11 cellular contexts compared by ENCODE assay signal in genomic region chr2:95315801-95316411, GRCh38. TPM values are rescaled to one million over a fixed set of nuclear protein-coding genes. Genes with fewer than 3 reads are reported as not detected.
A peak's percentile ranks its signal among the peaks of the same experiment; 100 is the strongest.
DNase-seq lines count a peak whose midpoint lies in the region; ATAC-seq, FAIRE-seq and TF ChIP-seq lines count a peak whose summit lies in the region.
"Had no signal": no experiment of that assay in that cellular context is flagged by ENCODE, and none has a peak within 500 bp of the region (broad histone marks: within the 10 kb centered on the region; RNA-seq: fewer than 3 reads in every experiment).

No MANE protein-coding gene starts in this region.

- ATAC-seq in T-cell (replicated peaks in 1 of 4): no peak
- ATAC-seq: naive thymus-derived CD4-positive, alpha-beta T cell had no signal

- H3K27ac ChIP-seq in angular gyrus (ENCODE audit: low read depth, low read length): peak overlapping the region; percentile 1

- POLR2A ChIA-PET in T-cell (lab: Charles Lee): no interaction called here

- no peak overlapping the region for H3K4me3 Mint-ChIP-seq in T-cell
- H3K4me3 Mint-ChIP-seq: immature natural killer cell; naive thymus-derived CD4-positive, alpha-beta T cell had no signal

- DNase-seq in A172 (ENCODE audit: low spot score) (peak; percentile 95), H54 (ENCODE audit: insufficient read length, low spot score) (peak; percentile 74), glomerular visceral epithelial cell (ENCODE audit: extremely low spot score) (peak; percentile 99), SKM-1 treated with dmso at 0.1 percent for 144 hours (lab: John Stamatoyannopoulos, UW; ENCODE audit: unreplicated experiment) (no peak), GM12891 (ENCODE audit: insufficient read length, low spot score) (no peak), T-cell (no peak), HuH-7.5 (ENCODE audit: low spot score) (no peak)
- DNase-seq: activated CD4-positive, CD25-positive, alpha-beta regulatory T cell; immature natural killer cell; naive thymus-derived CD4-positive, alpha-beta T cell had no signal

- no peak overlapping the region for H3K27ac Mint-ChIP-seq in T-cell
- H3K27ac Mint-ChIP-seq: immature natural killer cell; naive thymus-derived CD4-positive, alpha-beta T cell had no signal

- CTCF ChIA-PET in T-cell (lab: Charles Lee): interaction anchor here in 1 of 2 donors (0.6 kb wide), 1 partner anchor 28 kb away, joined by 5 read pairs; no protein-coding TSS in a partner anchor

- H3K27me3 Mint-ChIP-seq in T-cell: peaks cover 0 to 6% of the 10 kb centered on the region in 2 donors

- no peaks in the 10 kb centered on the region for H3K4me1 Mint-ChIP-seq in T-cell
- H3K4me1 Mint-ChIP-seq: immature natural killer cell had no signal

- TF ChIP-seq POLR2A in H54 (IDR thresholded peaks at IDR 0.05; ENCODE audit: low read depth, low read length) (no peak), GM12891 (IDR thresholded peaks at IDR 0.05; ENCODE audit: low read depth, low read length) (no peak)

- H3K36me3 Mint-ChIP-seq in T-cell: no peaks in the 10 kb centered on the region
- H3K36me3 Mint-ChIP-seq: immature natural killer cell; naive thymus-derived CD4-positive, alpha-beta T cell had no signal

- peak; percentile 89 for FAIRE-seq in H54 (lab: Jason Lieb, UNC)
- no peak for FAIRE-seq in GM12891 (lab: Jason Lieb, UNC)

- H3K9me3 Mint-ChIP-seq in T-cell: no peaks in the 10 kb centered on the region
- H3K9me3 Mint-ChIP-seq: immature natural killer cell; naive thymus-derived CD4-positive, alpha-beta T cell had no signal

TF ChIP-seq in GM12891, 5 proteins besides CTCF, POLR2A, EP300 and RAD21:
- TF ChIP-seq TAF1 (IDR thresholded peaks at IDR 0.05; ENCODE audit: low read depth, low read length) (no peak), POLR2AphosphoS5 (IDR thresholded peaks at IDR 0.05; ENCODE audit: low read depth, low read length) (no peak)

RNA-seq across cellular contexts. Expression of gene KCNIP3, which starts 18.8 kb away (rescaled TPM):
- total RNA-seq in A172 (2014; rRNA removed; shearing (Covaris generic)): 3.8 and 7.3 TPM in 2 replicates
- polyA plus RNA-seq in GM12891 (2012; ENCODE audit: low read depth, missing spikeins): not detected
- not detected for total RNA-seq in T-cell
- polyA plus RNA-seq: immature natural killer cell; naive thymus-derived CD4-positive, alpha-beta T cell had no signal

RNA-seq across cellular contexts. Expression of gene PROM2, which starts 41.7 kb away (rescaled TPM):
- 0.31 and 1.3 TPM in 2 replicates for total RNA-seq in A172 (2014; rRNA removed; shearing (Covaris generic))
- polyA plus RNA-seq in GM12891 (2012; ENCODE audit: low read depth, missing spikeins): not detected
- total RNA-seq in T-cell: 1 to 10 TPM in 2 of 5 donors, under 1 TPM in 3; 0.30 to 2.1 (median 0.40) TPM
- polyA plus RNA-seq: immature natural killer cell; naive thymus-derived CD4-positive, alpha-beta T cell had no signal

Comparison
In these comparisons a context has a peak if more than half of its experiments do, and no peak if none do; other contexts are left out.
1. DNase-seq: peak in A172 (single experiment), H54 (single experiment) and glomerular visceral epithelial cell (single experiment); none in SKM-1 treated with dmso at 0.1 percent for 144 hours (single experiment), GM12891 (single experiment), T-cell (0 of 34) and HuH-7.5 (single experiment).